In the genomic region with DNA sequence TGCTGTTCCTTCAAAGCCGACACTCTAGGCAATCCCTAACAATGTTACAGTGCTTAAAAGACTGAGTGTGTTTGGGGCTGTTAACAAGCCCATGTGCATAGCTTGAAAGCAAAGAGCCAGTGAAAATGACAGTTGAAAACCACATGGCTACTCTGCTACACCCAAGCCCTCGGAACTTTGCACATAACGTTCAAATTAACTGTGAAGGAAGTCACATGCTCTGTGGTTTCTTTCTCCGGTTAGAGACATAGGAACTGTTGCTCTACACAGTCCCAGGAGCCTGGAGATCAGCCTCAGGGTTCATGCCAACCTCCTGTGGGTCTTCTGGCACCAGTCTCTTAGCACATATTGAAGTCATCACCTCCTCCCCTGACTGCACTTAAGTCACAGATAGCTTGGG, we compare ENCODE assay signal across 9 cellular contexts. TPM values are rescaled to one million over a fixed set of nuclear protein-coding genes. Genes with fewer than 3 reads are reported as not detected.
DNase-seq lines count a peak whose midpoint lies in the region; ATAC-seq, FAIRE-seq and TF ChIP-seq lines count a peak whose summit lies in the region.
"Had no signal": no experiment of that assay in that cellular context is flagged by ENCODE, and none has a peak within 500 bp of the region (broad histone marks: within the 10 kb centered on the region; RNA-seq: fewer than 3 reads in every experiment).

No MANE protein-coding gene starts in this region.

- ATAC-seq in GM19395 (IDR thresholded peaks at IDR 0.05; ENCODE audit: unreplicated experiment), result peak; percentile 86
- ATAC-seq in HG03354 (IDR thresholded peaks at IDR 0.05; ENCODE audit: poor library complexity, severe bottlenecking, unreplicated experiment), result peak; percentile 69

- no peaks in the 10 kb centered on the region for H3K9me3 Mint-ChIP-seq in T-helper 1 cell treated with Interleukin-12 subunit alpha and Interleukin-12 subunit beta and Interleukin-4 antibody, amounts not matched to agents 30 μg/mL and 1 μg/mL, for 36 hours

- FAIRE-seq in D721Med (lab: Jason Lieb, UNC), result no peak

- peaks cover 44% of the 10 kb centered on the region for H3K36me3 Mint-ChIP-seq in T-helper 1 cell treated with Interleukin-12 subunit alpha and Interleukin-12 subunit beta and Interleukin-4 antibody, amounts not matched to agents 30 μg/mL and 1 μg/mL, for 36 hours (ENCODE audit: low read depth)

- peak overlapping the region; percentile 59 for H3K4me3 Mint-ChIP-seq in T-helper 1 cell treated with Interleukin-12 subunit alpha and Interleukin-12 subunit beta and Interleukin-4 antibody, amounts not matched to agents 30 μg/mL and 1 μg/mL, for 36 hours

- TF ChIP-seq CTCF in D721Med (IDR thresholded peaks at IDR 0.05; ENCODE audit: insufficient read depth, missing control alignments), result no peak

- DNase-seq in Daoy (ENCODE audit: low read depth), result peak; percentile 70
- peak; percentile 47 for DNase-seq in iris pigment epithelial cell (ENCODE audit: low read depth)
- no peak for DNase-seq in middle frontal gyrus (ENCODE audit: extremely low spot score, low spot score)
- no peak for DNase-seq in D721Med (ENCODE audit: insufficient read length, low spot score)
- no peak for DNase-seq in putamen (ENCODE audit: low spot score)

- H3K4me1 Mint-ChIP-seq in T-helper 1 cell treated with Interleukin-12 subunit alpha and Interleukin-12 subunit beta and Interleukin-4 antibody, amounts not matched to agents 30 μg/mL and 1 μg/mL, for 36 hours (ENCODE audit: low read depth), result peaks cover 81% of the 10 kb centered on the region

- peak overlapping the region; percentile 81 for H3K27ac Mint-ChIP-seq in T-helper 1 cell treated with Interleukin-12 subunit alpha and Interleukin-12 subunit beta and Interleukin-4 antibody, amounts not matched to agents 30 μg/mL and 1 μg/mL, for 36 hours

- no peaks in the 10 kb centered on the region for H3K27me3 Mint-ChIP-seq in T-helper 1 cell treated with Interleukin-12 subunit alpha and Interleukin-12 subunit beta and Interleukin-4 antibody, amounts not matched to agents 30 μg/mL and 1 μg/mL, for 36 hours (ENCODE audit: low read depth)

RNA-seq across cellular contexts. Expression of gene C9orf152, which starts 51.1 kb away (rescaled TPM):
- total RNA-seq in Daoy (2014; rRNA removed; shearing (Covaris generic)), result not detected in 2 replicates
- total RNA-seq: T-helper 1 cell treated with Interleukin-12 subunit alpha and Interleukin-12 subunit beta and Interleukin-4 antibody, amounts not matched to agents 30 ng/mL and 1 ng/mL, for 36 hours had no signal

Comparison
In these comparisons a context has a peak if more than half of its experiments do, and no peak if none do; other contexts are left out.
1. DNase-seq: peak in Daoy (single experiment) and iris pigment epithelial cell (single experiment); none in middle frontal gyrus (single experiment), D721Med (single experiment) and putamen (single experiment).